ENCODE assay signal across 9 cellular contexts in the genomic region with DNA sequence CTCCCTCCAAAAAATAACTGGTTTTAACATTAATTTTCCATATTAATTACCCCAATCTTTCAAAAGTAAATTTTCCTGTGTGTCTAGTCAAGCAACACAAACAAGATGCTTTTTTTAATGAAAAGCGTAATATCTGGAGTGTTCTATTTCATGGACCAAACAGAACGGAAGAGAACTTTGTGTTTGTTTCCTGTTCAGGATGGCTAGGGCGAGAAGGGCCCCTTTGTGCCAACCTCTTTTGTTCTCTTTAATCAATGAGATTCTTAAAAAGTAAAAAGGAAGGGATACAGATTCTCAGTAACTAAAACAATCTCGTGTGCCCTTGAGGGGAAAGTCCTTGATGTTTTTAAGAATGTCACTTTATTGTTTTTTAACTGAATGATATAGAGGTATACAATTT. TPM values are rescaled to one million over a fixed set of nuclear protein-coding genes. Genes with fewer than 3 reads are reported as not detected.
DNase-seq lines count a peak whose midpoint lies in the region; ATAC-seq and TF ChIP-seq lines count a peak whose summit lies in the region.
"Had no signal": no experiment of that assay in that cellular context is flagged by ENCODE, and none has a peak within 500 bp of the region (broad histone marks: within the 10 kb centered on the region; RNA-seq: fewer than 3 reads in every experiment).

No MANE protein-coding gene starts in this region.

- peaks cover 69% of the 10 kb centered on the region for H4K20me1 ChIP-seq in SK-N-SH (ENCODE audit: insufficient read depth)

- H3K79me2 ChIP-seq in SK-N-SH (ENCODE audit: insufficient read depth), result peaks cover 52% of the 10 kb centered on the region

- no peaks in the 10 kb centered on the region for H3K9me2 ChIP-seq in SK-N-SH

- H2AFZ ChIP-seq in SK-N-SH (ENCODE audit: low read depth), result no peak overlapping the region

- no peaks in the 10 kb centered on the region for H3K27me3 ChIP-seq in SK-N-SH (ENCODE audit: insufficient read depth)

- POLR2A ChIA-PET in SK-N-SH (lab: Yijun Ruan, JAX) (interaction anchor here (1.3 kb wide), 1 partner anchor 124 kb away, joined by 5 read pairs; a partner anchor contains a TSS), T-cell (lab: Charles Lee) (interaction anchor here (0.6 to 1.5 kb wide), 5 partner anchors 9 to 114 kb away, joined by 3 to 9 read pairs (median 7); no protein-coding TSS in a partner anchor)

- CTCF ChIA-PET in SK-N-SH (lab: Yijun Ruan, JAX), result interaction anchor here (1.1 to 1.6 kb wide), 3 partner anchors 9 to 314 kb away, joined by 3 to 7 read pairs (median 3); no protein-coding TSS in a partner anchor
- CTCF ChIA-PET in T-cell (lab: Charles Lee), result interaction anchor here in 1 of 2 donors (0.6 to 0.9 kb wide), 2 partner anchors 38 to 73 kb away, joined by 3 to 4 read pairs; no protein-coding TSS in a partner anchor

- H3F3A ChIP-seq in SK-N-SH (replicated peaks; ENCODE audit: insufficient read depth), result peaks cover 91% of the 10 kb centered on the region

- TF ChIP-seq EP300 in SK-N-SH (IDR thresholded peaks at IDR 0.05; ENCODE audit: borderline replicate concordance in 1 of 2, low read depth in 1 of 2, low read length in 1 of 2), result no peak

- 98% methylated on average over 4 of the region's 4 CpGs for WGBS in SK-N-SH (ENCODE audit: low lambda C conversion rate)

- H3K27me3 Mint-ChIP-seq in T-cell (no peaks in the 10 kb centered on the region), glutamatergic neuron (ENCODE audit: unreplicated experiment) (no peaks in the 10 kb centered on the region)
- H3K27me3 Mint-ChIP-seq in stimulated activated naive CD8-positive, alpha-beta T cell treated with anti-CD3 and anti-CD28 coated beads, Interleukin-15, amount 100 ng/mL, for 72 hours, result no peaks in the 10 kb centered on the region

- H3K36me3 Mint-ChIP-seq in T-cell (peaks cover 67% of the 10 kb centered on the region), glutamatergic neuron (ENCODE audit: unreplicated experiment) (peaks cover 5% of the 10 kb centered on the region)

- H3K9ac ChIP-seq in SK-N-SH, result no peak overlapping the region; the same call in 1 of the 2 replicates

- no peak overlapping the region for H3K4me3 ChIP-seq in SK-N-SH (ENCODE audit: low read depth in 2 of 2, low read length in 1 of 2)

- DNase-seq in SK-N-SH, result no peak
- no peak for DNase-seq in T-cell
- DNase-seq in glutamatergic neuron, result no peak
- no peak for DNase-seq in stimulated activated naive CD8-positive, alpha-beta T cell treated with anti-CD3 and anti-CD28 coated beads, Interleukin-15, amount 100 ng/mL, for 72 hours
- DNase-seq in SKM-1 treated with dmso at 0.1 percent for 144 hours (lab: John Stamatoyannopoulos, UW; ENCODE audit: unreplicated experiment), result no peak
- no peak for DNase-seq in T1000 (lab: John Stamatoyannopoulos, UW)
- no peak for DNase-seq in hippocampal formation (lab: John Stamatoyannopoulos, UW)
- DNase-seq: 8988T had no signal

- H3K4me2 ChIP-seq in SK-N-SH, result peak overlapping the region; percentile 53; the same call in 1 of the 2 replicates

- no peak for TF ChIP-seq RAD21 in SK-N-SH (IDR thresholded peaks at IDR 0.05; ENCODE audit: low read length)

- peak overlapping the region; percentile 79 to 90 for H3K27ac Mint-ChIP-seq in T-cell
- H3K27ac Mint-ChIP-seq in glutamatergic neuron (ENCODE audit: unreplicated experiment), result peak overlapping the region; percentile 71
- peak overlapping the region; percentile 77 to 90 for H3K27ac Mint-ChIP-seq in stimulated activated naive CD8-positive, alpha-beta T cell treated with anti-CD3 and anti-CD28 coated beads, Interleukin-15, amount 100 ng/mL, for 72 hours

- no peaks in the 10 kb centered on the region for H3K9me3 Mint-ChIP-seq in T-cell
- peaks cover 6% of the 10 kb centered on the region for H3K9me3 Mint-ChIP-seq in glutamatergic neuron (ENCODE audit: unreplicated experiment)
- no peaks in the 10 kb centered on the region for H3K9me3 Mint-ChIP-seq in stimulated activated naive CD8-positive, alpha-beta T cell treated with anti-CD3 and anti-CD28 coated beads, Interleukin-15, amount 100 ng/mL, for 72 hours

- H3K9me3 ChIP-seq in SK-N-SH, result no peaks in the 10 kb centered on the region

- peak overlapping the region in 2 of 3 donors; percentile 57 to 69 for H3K4me3 Mint-ChIP-seq in T-cell
- H3K4me3 Mint-ChIP-seq in glutamatergic neuron (ENCODE audit: unreplicated experiment), result peak overlapping the region; percentile 87
- H3K4me3 Mint-ChIP-seq in stimulated activated naive CD8-positive, alpha-beta T cell treated with anti-CD3 and anti-CD28 coated beads, Interleukin-15, amount 100 ng/mL, for 72 hours, result peak overlapping the region; percentile 73 to 76

- peaks cover 84 to 88% of the 10 kb centered on the region in 2 experiments for H3K36me3 ChIP-seq in SK-N-SH (replicated peaks in 1 of 2; ENCODE audit: control insufficient read depth in 1 of 2, insufficient read depth in 2 of 2, low read length in 1 of 2)

- peaks cover 20 to 21% of the 10 kb centered on the region in 2 experiments for H3K4me1 ChIP-seq in SK-N-SH (ENCODE audit: control insufficient read depth in 1 of 2, insufficient read depth in 2 of 2, low read depth in 1 of 2, low read length in 1 of 2)

- ATAC-seq in SK-N-SH treated with all-trans-retinoic acid at 6 μM for 48 hours (no peak), T-cell (replicated peaks in 1 of 4) (peak in 1 of 4 experiments; percentile 34)
- ATAC-seq in stimulated activated naive CD8-positive, alpha-beta T cell treated with anti-CD3 and anti-CD28 coated beads, Interleukin-15, amount 100 ng/mL, for 72 hours, result no peak

- TF ChIP-seq CTCF in SK-N-SH (IDR thresholded peaks at IDR 0.05) (no peak), glutamatergic neuron (IDR thresholded peaks at IDR 0.05; ENCODE audit: partially characterized antibody, unreplicated experiment) (no peak)

- H3K27ac ChIP-seq in SK-N-SH (ENCODE audit: low read depth in 2 of 2, low read length in 1 of 2), result peak overlapping the region; percentile 63 to 79

- H3K4me1 Mint-ChIP-seq in T-cell, result peaks cover 59 to 61% (median 60%) of the 10 kb centered on the region in 3 donors
- peaks cover 37% of the 10 kb centered on the region for H3K4me1 Mint-ChIP-seq in glutamatergic neuron (ENCODE audit: low read depth, unreplicated experiment)
- H3K4me1 Mint-ChIP-seq in stimulated activated naive CD8-positive, alpha-beta T cell treated with anti-CD3 and anti-CD28 coated beads, Interleukin-15, amount 100 ng/mL, for 72 hours, result peaks cover 93% of the 10 kb centered on the region

TF ChIP-seq in SK-N-SH, 30 proteins besides CTCF, POLR2A, EP300 and RAD21 (continues in another document):
- no peak for TF ChIP-seq RFX5 (IDR thresholded peaks at IDR 0.05; ENCODE audit: low read length)
- no peak for TF ChIP-seq RCOR1 (IDR thresholded peaks at IDR 0.05; ENCODE audit: low read length)
- no peak for TF ChIP-seq FOSL2 (IDR thresholded peaks at IDR 0.05; ENCODE audit: borderline replicate concordance, low read depth)
- TF ChIP-seq TCF12 (IDR thresholded peaks at IDR 0.05), result no peak
- TF ChIP-seq, protein P1, sequence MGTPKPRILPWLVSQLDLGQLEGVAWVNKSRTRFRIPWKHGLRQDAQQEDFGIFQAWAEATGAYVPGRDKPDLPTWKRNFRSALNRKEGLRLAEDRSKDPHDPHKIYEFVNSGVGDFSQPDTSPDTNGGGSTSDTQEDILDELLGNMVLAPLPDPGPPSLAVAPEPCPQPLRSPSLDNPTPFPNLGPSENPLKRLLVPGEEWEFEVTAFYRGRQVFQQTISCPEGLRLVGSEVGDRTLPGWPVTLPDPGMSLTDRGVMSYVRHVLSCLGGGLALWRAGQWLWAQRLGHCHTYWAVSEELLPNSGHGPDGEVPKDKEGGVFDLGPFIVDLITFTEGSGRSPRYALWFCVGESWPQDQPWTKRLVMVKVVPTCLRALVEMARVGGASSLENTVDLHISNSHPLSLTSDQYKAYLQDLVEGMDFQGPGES (IDR thresholded peaks at IDR 0.05; ENCODE audit: low read depth, low read length), result no peak
- no peak for TF ChIP-seq FOXM1 (IDR thresholded peaks at IDR 0.05; ENCODE audit: low read depth)
- TF ChIP-seq YY1 (IDR thresholded peaks at IDR 0.05; ENCODE audit: low read depth), result no peak
- TF ChIP-seq, protein P2, sequence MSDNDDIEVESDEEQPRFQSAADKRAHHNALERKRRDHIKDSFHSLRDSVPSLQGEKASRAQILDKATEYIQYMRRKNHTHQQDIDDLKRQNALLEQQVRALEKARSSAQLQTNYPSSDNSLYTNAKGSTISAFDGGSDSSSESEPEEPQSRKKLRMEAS (IDR thresholded peaks at IDR 0.05; ENCODE audit: low read depth), result no peak

TF ChIP-seq in SK-N-SH treated with all-trans-retinoic acid at 6 μM for 48 hours, 23 proteins besides CTCF, POLR2A, EP300 and RAD21:
- TF ChIP-seq RARB (CRISPR knock-in tag; IDR thresholded peaks at IDR 0.05), result no peak
- TF ChIP-seq ISL1 (CRISPR knock-in tag; IDR thresholded peaks at IDR 0.05), result no peak
- TF ChIP-seq ZC3H10 (CRISPR knock-in tag; IDR thresholded peaks at IDR 0.05), result no peak
- TF ChIP-seq BACH2 (CRISPR knock-in tag; IDR thresholded peaks at IDR 0.05; ENCODE audit: borderline replicate concordance), result no peak
- TF ChIP-seq CSDC2 (CRISPR knock-in tag; IDR thresholded peaks at IDR 0.05), result no peak
- no peak for TF ChIP-seq ESRRG (CRISPR knock-in tag; IDR thresholded peaks at IDR 0.05)
- no peak for TF ChIP-seq ZNF565 (CRISPR knock-in tag; conservative IDR thresholded peaks at IDR 0.05; ENCODE audit: low read depth)
- no peak for TF ChIP-seq ZFP3 (CRISPR knock-in tag; IDR thresholded peaks at IDR 0.05)
- TF ChIP-seq TOX (CRISPR knock-in tag; IDR thresholded peaks at IDR 0.05; ENCODE audit: borderline replicate concordance), result no peak

RNA-seq across cellular contexts. Expression of a gene that starts 55.7 kb away (rescaled TPM):
- polyA plus RNA-seq in SK-N-SH (2012; rRNA removed), result 1,011 and 1,562 TPM in 2 replicates
- polyA plus RNA-seq in SK-N-SH (2012; cell fraction: cytosol; rRNA removed), result 1,261 and 1,880 TPM in 2 replicates
- polyA plus RNA-seq in SK-N-SH (2012; cell fraction: nucleus; rRNA removed), result 1,323 and 1,902 TPM in 2 replicates
- total RNA-seq in T-cell (100 to 1,000 TPM; 578 to 855 (median 640) TPM), glutamatergic neuron (ENCODE audit: unreplicated experiment) (1,989 TPM)

RNA-seq across cellular contexts. Expression of a gene that starts 57.5 kb away (rescaled TPM):
- 1.2 and 1.5 TPM in 2 replicates for polyA plus RNA-seq in SK-N-SH (2012; rRNA removed)
- 0.91 and 1.0 TPM in 2 replicates for polyA plus RNA-seq in SK-N-SH (2012; cell fraction: cytosol; rRNA removed)
- 2.7 and 3.3 TPM in 2 replicates for polyA plus RNA-seq in SK-N-SH (2012; cell fraction: nucleus; rRNA removed)
- total RNA-seq in T-cell, result 1 to 10 TPM; 1.1 to 1.7 (median 1.5) TPM
- total RNA-seq in glutamatergic neuron (ENCODE audit: unreplicated experiment), result 11.7 TPM
